Comparison of ENCODE assay signal across 1 cellular context in the genomic region with DNA sequence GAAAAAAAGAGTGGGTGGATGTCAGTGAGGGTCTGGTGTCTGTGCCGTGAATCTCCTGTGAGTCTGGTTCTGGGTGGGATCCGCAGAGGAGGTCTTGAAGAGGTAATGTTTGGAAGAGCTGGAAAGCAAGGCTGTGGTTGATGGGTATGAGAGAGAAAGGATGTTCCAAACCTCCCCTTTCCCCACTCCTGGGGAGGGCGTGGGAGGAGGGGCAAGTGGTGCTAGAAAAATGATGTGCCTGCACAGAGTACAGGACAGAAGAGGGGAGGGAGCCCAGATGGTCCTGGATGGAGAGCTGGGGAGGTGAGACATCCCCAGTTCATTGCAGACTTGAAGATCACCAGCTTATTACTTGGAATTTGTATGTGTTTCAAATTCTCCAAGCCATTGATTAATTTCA.
TF ChIP-seq lines count a peak whose summit lies in the region.

No MANE protein-coding gene starts in this region.

TF ChIP-seq in GM12878, 131 proteins besides CTCF, POLR2A, EP300 and RAD21:
- TF ChIP-seq EZH2 (IDR thresholded peaks at IDR 0.05; ENCODE audit: borderline replicate concordance, control insufficient read depth, low read depth, low read length), result no peak
- TF ChIP-seq HDGF (IDR thresholded peaks at IDR 0.05), result peak; percentile 63; the same call in 1 of the 2 replicates
